Comparison of ENCODE assay signal across 19 cellular contexts in the genomic region with DNA sequence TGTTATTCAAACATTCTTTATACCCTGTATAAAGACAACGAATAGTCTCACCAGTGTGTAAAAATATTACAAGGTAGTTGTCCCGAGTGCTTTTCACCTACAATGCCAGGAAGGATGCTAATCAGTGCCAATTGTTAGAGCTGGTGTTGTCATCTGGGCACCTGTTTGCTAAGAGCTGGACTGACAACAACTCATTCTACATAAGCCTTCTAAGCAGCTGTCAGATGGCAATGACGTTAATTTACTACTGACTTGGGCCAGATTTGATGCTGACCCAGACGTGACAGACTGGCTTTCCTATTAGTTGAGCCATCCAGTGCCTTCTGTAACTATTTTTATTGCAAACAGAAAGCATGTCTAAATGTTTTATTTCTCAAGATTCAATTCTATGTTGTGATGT.
"Had no signal": no experiment of that assay in that cellular context is flagged by ENCODE, and none has a peak within 500 bp of the region (broad histone marks: within the 10 kb centered on the region; RNA-seq: fewer than 3 reads in every experiment).

No MANE protein-coding gene starts in this region.

- H3K79me2 ChIP-seq: hepatocyte had no signal

- H3K9me3 ChIP-seq: neutrophil, pancreas, testis, upper lobe of left lung had no signal

- H3K4me1 ChIP-seq: pancreas, testis, upper lobe of left lung had no signal

- H3K36me3 ChIP-seq: cardiac muscle cell, neutrophil, pancreas, upper lobe of left lung had no signal

- H3K4me2 ChIP-seq: hepatocyte had no signal

- H3K4me1 Mint-ChIP-seq: activated CD4-positive, alpha-beta T cell treated with anti-CD3 and anti-CD28 coated beads, Interleukin-2, amount 10 ng/mL, durations not matched to agents 24 days and 14 days; activated naive CD8-positive, alpha-beta T cell treated with anti-CD3 and anti-CD28 coated beads for 36 hours; activated T-helper 17 cell treated with anti-CD3 and anti-CD28 coated beads, Interleukin-2, amount 50 U/mL, for 72 hours; stimulated activated effector memory CD8-positive, alpha-beta T cell treated with anti-CD3 and anti-CD28 coated beads, Interleukin-12 subunit alpha, Interleukin-12 subunit beta, amount 100 ng/mL, for 72 hours had no signal

- H3K4me3 Mint-ChIP-seq: activated CD4-positive, alpha-beta T cell treated with anti-CD3 and anti-CD28 coated beads, Interleukin-2, amount 10 ng/mL, durations not matched to agents 24 days and 14 days; activated CD8-positive, alpha-beta T cell treated with anti-CD3 and anti-CD28 coated beads for 36 hours; activated naive CD8-positive, alpha-beta T cell treated with anti-CD3 and anti-CD28 coated beads for 36 hours; activated T-helper 17 cell treated with anti-CD3 and anti-CD28 coated beads, Interleukin-2, amount 50 U/mL, for 72 hours; natural killer cell treated with Interleukin-12 subunit alpha and Interleukin-12 subunit beta and Interleukin-15 and Interleukin-18, amount 100 ng/mL, for 72 hours; stimulated activated effector memory CD8-positive, alpha-beta T cell treated with anti-CD3 and anti-CD28 coated beads, Interleukin-12 subunit alpha, Interleukin-12 subunit beta, amount 100 ng/mL, for 72 hours had no signal

- DNase-seq: activated CD4-positive, alpha-beta T cell treated with anti-CD3 and anti-CD28 coated beads, Interleukin-2, amount 10 ng/mL, durations not matched to agents 24 days and 14 days; activated CD8-positive, alpha-beta T cell treated with anti-CD3 and anti-CD28 coated beads for 36 hours; activated naive CD4-positive, alpha-beta T cell; activated naive CD8-positive, alpha-beta T cell treated with anti-CD3 and anti-CD28 coated beads for 36 hours; activated T-cell treated with anti-CD3 and anti-CD28 coated beads, Interleukin-2, amount 50 U/mL, for 1 hour; amygdala; left colon; pancreas; stimulated activated CD4-positive, alpha-beta T cell treated with anti-CD3 and anti-CD28 coated beads, Interleukin-4, amount 100 ng/mL, for 24 hours; testis; upper lobe of left lung had no signal

- H3K36me3 Mint-ChIP-seq: activated naive CD8-positive, alpha-beta T cell treated with anti-CD3 and anti-CD28 coated beads for 36 hours; natural killer cell treated with Interleukin-12 subunit alpha and Interleukin-12 subunit beta and Interleukin-15 and Interleukin-18, amount 100 ng/mL, for 72 hours; stimulated activated effector memory CD8-positive, alpha-beta T cell treated with anti-CD3 and anti-CD28 coated beads, Interleukin-12 subunit alpha, Interleukin-12 subunit beta, amount 100 ng/mL, for 72 hours had no signal

- H3K27me3 ChIP-seq: cardiac muscle cell, hepatocyte, neutrophil, pancreas, testis, upper lobe of left lung had no signal

- H3K4me3 ChIP-seq: cardiac muscle cell, hepatocyte, lung, pancreas, testis, upper lobe of left lung had no signal

- H3K27ac ChIP-seq: cardiac muscle cell, hepatocyte, neutrophil, pancreas, testis, upper lobe of left lung had no signal

- ATAC-seq: activated CD8-positive, alpha-beta T cell treated with anti-CD3 and anti-CD28 coated beads for 36 hours; activated T-helper 17 cell treated with anti-CD3 and anti-CD28 coated beads, Interleukin-2, amount 50 U/mL, for 72 hours; left colon; natural killer cell treated with Interleukin-12 subunit alpha and Interleukin-12 subunit beta and Interleukin-15 and Interleukin-18, amount 100 ng/mL, for 72 hours; pancreas; sciatic nerve; stimulated activated effector memory CD8-positive, alpha-beta T cell treated with anti-CD3 and anti-CD28 coated beads, Interleukin-12 subunit alpha, Interleukin-12 subunit beta, amount 100 ng/mL, for 72 hours had no signal

- H3K27me3 Mint-ChIP-seq: activated CD4-positive, alpha-beta T cell treated with anti-CD3 and anti-CD28 coated beads, Interleukin-2, amount 10 ng/mL, durations not matched to agents 24 days and 14 days; activated CD8-positive, alpha-beta T cell treated with anti-CD3 and anti-CD28 coated beads for 36 hours; activated naive CD8-positive, alpha-beta T cell treated with anti-CD3 and anti-CD28 coated beads for 36 hours; activated T-helper 17 cell treated with anti-CD3 and anti-CD28 coated beads, Interleukin-2, amount 50 U/mL, for 72 hours; natural killer cell treated with Interleukin-12 subunit alpha and Interleukin-12 subunit beta and Interleukin-15 and Interleukin-18, amount 100 ng/mL, for 72 hours had no signal

- H3K27ac Mint-ChIP-seq: activated CD4-positive, alpha-beta T cell treated with anti-CD3 and anti-CD28 coated beads, Interleukin-2, amount 10 ng/mL, durations not matched to agents 24 days and 14 days; activated CD8-positive, alpha-beta T cell treated with anti-CD3 and anti-CD28 coated beads for 36 hours; activated naive CD8-positive, alpha-beta T cell treated with anti-CD3 and anti-CD28 coated beads for 36 hours; activated T-helper 17 cell treated with anti-CD3 and anti-CD28 coated beads, Interleukin-2, amount 50 U/mL, for 72 hours; natural killer cell treated with Interleukin-12 subunit alpha and Interleukin-12 subunit beta and Interleukin-15 and Interleukin-18, amount 100 ng/mL, for 72 hours; stimulated activated effector memory CD8-positive, alpha-beta T cell treated with anti-CD3 and anti-CD28 coated beads, Interleukin-12 subunit alpha, Interleukin-12 subunit beta, amount 100 ng/mL, for 72 hours had no signal

- H3K9me3 Mint-ChIP-seq: activated CD4-positive, alpha-beta T cell treated with anti-CD3 and anti-CD28 coated beads, Interleukin-2, amount 10 ng/mL, durations not matched to agents 24 days and 14 days; activated CD8-positive, alpha-beta T cell treated with anti-CD3 and anti-CD28 coated beads for 36 hours; activated naive CD8-positive, alpha-beta T cell treated with anti-CD3 and anti-CD28 coated beads for 36 hours; activated T-helper 17 cell treated with anti-CD3 and anti-CD28 coated beads, Interleukin-2, amount 50 U/mL, for 72 hours had no signal

- H2AFZ ChIP-seq: hepatocyte had no signal
